ENCODE assay signal across 22 cellular contexts in the genomic region with DNA sequence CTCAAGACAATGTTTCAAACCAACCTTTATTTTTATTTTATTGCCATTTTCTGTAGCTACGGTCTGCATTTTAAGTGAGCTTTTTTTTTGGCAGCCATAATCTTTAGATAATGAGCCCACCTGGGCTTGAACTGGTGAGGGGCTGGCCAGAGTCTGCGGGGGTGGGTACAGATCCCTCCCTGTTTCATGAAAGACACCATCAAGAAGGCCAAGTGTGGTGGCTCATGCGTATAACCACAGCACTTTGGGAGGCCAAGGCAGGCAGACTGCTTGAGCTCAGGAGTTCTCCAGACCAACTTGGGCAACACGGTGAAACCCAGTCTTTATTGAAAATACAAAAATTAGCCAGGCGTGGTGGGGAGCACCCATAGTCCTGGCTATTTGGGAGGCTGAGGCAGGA.
"Had no signal": no experiment of that assay in that cellular context is flagged by ENCODE, and none has a peak within 500 bp of the region (broad histone marks: within the 10 kb centered on the region; RNA-seq: fewer than 3 reads in every experiment).

No MANE protein-coding gene starts in this region.

- H3K4me2 ChIP-seq: SK-N-SH had no signal

- ATAC-seq: Panc1, PC-3 had no signal

- DNase-seq: Kasumi-1; KG1; MM.1S; NCI-H1092 treated with DMSO at 0.1 percent for 48 hours; NCI-H1436; NCI-H187; NCI-H2029; NCI-H2081 treated with DMSO at 0.1 percent for 48 hours; NCI-H2171; NCI-H226; NCI-H446; NCI-H510A; NCI-H524 treated with DMSO at 0.1 percent for 48 hours; NCI-H69; NCI-H774; NK-92 treated with Interleukin-12 subunit alpha and Interleukin-12 subunit beta, amount 100 ng/mL, for 24 hours; PC-3; SHP77; SK-N-SH had no signal

- H3K9ac ChIP-seq: SK-N-SH had no signal

- H3K27ac ChIP-seq: HL-60, RWPE1 had no signal

- H3K9me3 ChIP-seq: SK-N-SH had no signal
